14 cellular contexts compared by ENCODE assay signal in the genomic region with DNA sequence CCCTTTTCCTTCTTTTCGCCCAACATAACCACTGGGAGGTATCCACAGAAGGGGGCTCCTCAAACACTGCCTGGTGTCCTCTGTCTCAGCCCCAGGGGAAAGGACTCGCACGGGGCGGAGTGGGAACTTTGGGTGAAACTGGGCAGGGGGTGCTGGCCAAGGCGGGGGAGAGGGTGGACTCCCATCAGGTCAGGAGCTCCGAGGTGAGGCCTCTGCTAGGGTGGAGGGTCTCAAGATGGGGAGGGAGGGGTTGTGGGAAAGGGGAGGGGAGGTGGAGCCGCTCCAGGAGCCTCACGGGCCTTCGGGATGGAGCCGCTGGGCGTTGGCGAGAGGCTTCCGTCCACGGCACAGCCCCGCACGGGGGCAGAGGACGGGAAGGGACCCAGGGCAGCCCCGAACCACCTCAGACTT. TPM values are rescaled to one million over a fixed set of nuclear protein-coding genes. Genes with fewer than 3 reads are reported as not detected.
A peak's percentile ranks its signal among the peaks of the same experiment; 100 is the strongest.
DNase-seq lines count a peak whose midpoint lies in the region; ATAC-seq and TF ChIP-seq lines count a peak whose summit lies in the region.
"Had no signal": no experiment of that assay in that cellular context is flagged by ENCODE, and none has a peak within 500 bp of the region (broad histone marks: within the 10 kb centered on the region; RNA-seq: fewer than 3 reads in every experiment).

No MANE protein-coding gene starts in this region.

- H3K27ac ChIP-seq in AG04450 (ENCODE audit: low read depth, low read length) (peak overlapping the region; percentile 93), HUES6 (ENCODE audit: low read depth, low read length) (peak overlapping the region; percentile 81; the same call in 1 of the 2 replicates), esophagus squamous epithelium (peak overlapping the region in 3 of 4 donors; percentile 66 to 80 (median 73)), neuronal stem cell (replicated peaks; ENCODE audit: low read length) (no peak overlapping the region)

- no peaks in the 10 kb centered on the region for H3K79me1 ChIP-seq in neuronal stem cell (ENCODE audit: low read depth, low read length)

- intact Hi-C loops in esophagus squamous epithelium (cut with DNase I) = no loop called here

- H4K8ac ChIP-seq in neuronal stem cell (ENCODE audit: low read depth, low read length) = no peak overlapping the region

- DNase-seq in AG04450 (ENCODE audit: low read depth, low spot score) = no peak
- DNase-seq in esophagus squamous epithelium (lab: John Stamatoyannopoulos, UW) = no peak
- DNase-seq in neuronal stem cell (ENCODE audit: low spot score) = no peak
- DNase-seq in cortex of kidney (lab: John Stamatoyannopoulos, UW) = no peak
- DNase-seq in C1 segment of cervical spinal cord (lab: John Stamatoyannopoulos, UW) = no peak
- no peak for DNase-seq in HCEC 1CT
- DNase-seq: activated CD4-positive, alpha-beta T cell treated with anti-CD3 and anti-CD28 coated beads, Interleukin-2, amount 10 ng/mL, durations not matched to agents 7 days and 5 days; activated naive CD4-positive, alpha-beta T cell treated with anti-CD3 and anti-CD28 coated beads for 36 hours; activated T-cell treated with anti-CD3 and anti-CD28 coated beads for 4 hours; erythroblast; KG1 had no signal

- H3K4me1 ChIP-seq in HUES6 (ENCODE audit: control insufficient read depth, insufficient read depth, low read length) (peaks cover 55% of the 10 kb centered on the region), esophagus squamous epithelium (peaks cover 5 to 56% (median 29%) of the 10 kb centered on the region in 3 donors), neuronal stem cell (ENCODE audit: control insufficient read depth in 2 of 2, insufficient read depth in 1 of 2, low read depth in 1 of 2, low read length in 2 of 2) (peaks cover 28 to 33% of the 10 kb centered on the region in 2 donors)

- no peak overlapping the region for H3K14ac ChIP-seq in neuronal stem cell (ENCODE audit: low read length)

- no peak for ATAC-seq in GM18858 (IDR thresholded peaks at IDR 0.05; ENCODE audit: unreplicated experiment)

- TF ChIP-seq CTCF in AG04450 (IDR thresholded peaks at IDR 0.05; ENCODE audit: low read depth, low read length) (no peak), esophagus squamous epithelium (IDR thresholded peaks at IDR 0.05) (no peak)

- TF ChIP-seq POLR2A in esophagus squamous epithelium (IDR thresholded peaks at IDR 0.05) = no peak

- no peak overlapping the region for H4K91ac ChIP-seq in neuronal stem cell (ENCODE audit: low read depth, low read length, poor library complexity)

- WGBS in esophagus squamous epithelium, 2 donors = 93 to 97% methylated on average over 14 to 16 of the region's 18 CpGs
- WGBS in neuronal stem cell (ENCODE audit: extremely low coverage in 2 of 2, insufficient read length in 2 of 2, insufficient replicate concordance in 1 of 2), 2 donors = no CpG with 5 or more reads among the region's 18 CpGs

- H3K4me3 ChIP-seq in AG04450 (ENCODE audit: low read depth, low read length) (no peak overlapping the region), HUES6 (ENCODE audit: low read depth, low read length) (no peak overlapping the region), esophagus squamous epithelium (no peak overlapping the region), neuronal stem cell (ENCODE audit: low read length in 2 of 2) (no peak overlapping the region)

- POLR2A ChIA-PET in AG04450 (lab: Yijun Ruan, JAX) = no interaction called here

- H3K9me3 ChIP-seq in AG04450 (ENCODE audit: control insufficient read depth, insufficient read depth, low read length) (no peaks in the 10 kb centered on the region; the same call in 1 of the 2 replicates), HUES6 (ENCODE audit: control insufficient read depth, insufficient read depth, low read depth, low read length) (no peaks in the 10 kb centered on the region), esophagus squamous epithelium (no peaks in the 10 kb centered on the region), neuronal stem cell (replicated peaks in 1 of 2; ENCODE audit: control insufficient read depth in 2 of 2, insufficient read depth in 1 of 2, low read depth in 1 of 2, low read length in 2 of 2) (peaks cover 0 to 3% of the 10 kb centered on the region in 2 donors)
- H3K9me3 ChIP-seq: right lobe of liver had no signal

- H3K4me2 ChIP-seq in neuronal stem cell (ENCODE audit: insufficient read depth, low read length, poor library complexity, severe bottlenecking) = no peak overlapping the region

- H3K4ac ChIP-seq in neuronal stem cell (ENCODE audit: low read length) = no peak overlapping the region

- H2BK120ac ChIP-seq in neuronal stem cell (ENCODE audit: low read depth, low read length) = no peak overlapping the region

- peak overlapping the region; percentile 88 for H2AK5ac ChIP-seq in neuronal stem cell (ENCODE audit: low read depth, low read length)

- H3K36me3 ChIP-seq in HUES6 (ENCODE audit: control insufficient read depth, insufficient read depth, low read length) (no peaks in the 10 kb centered on the region), esophagus squamous epithelium (no peaks in the 10 kb centered on the region), neuronal stem cell (replicated peaks in 1 of 2; ENCODE audit: control insufficient read depth in 2 of 2, insufficient read depth in 2 of 2, low read length in 2 of 2) (peaks cover 0 to 3% of the 10 kb centered on the region in 2 donors)
- H3K36me3 ChIP-seq: right lobe of liver had no signal

- no peak overlapping the region for H2BK15ac ChIP-seq in neuronal stem cell (ENCODE audit: low read length)

- no peak overlapping the region for H2BK5ac ChIP-seq in neuronal stem cell (ENCODE audit: low read length)

- H3K9ac ChIP-seq in HUES6 (ENCODE audit: low read length) (peak overlapping the region; percentile 64), neuronal stem cell (ENCODE audit: low read depth, low read length, poor library complexity) (no peak overlapping the region)

- no peaks in the 10 kb centered on the region for H3K27me3 ChIP-seq in AG04450 (ENCODE audit: control insufficient read depth, insufficient read depth, low read length)
- H3K27me3 ChIP-seq in HUES6 (ENCODE audit: control insufficient read depth, insufficient read depth, low read length) = no peaks in the 10 kb centered on the region
- peaks cover 0 to 56% (median 0%) of the 10 kb centered on the region in 4 donors for H3K27me3 ChIP-seq in esophagus squamous epithelium
- peaks cover 0 to 47% (median 0%) of the 10 kb centered on the region in 3 experiments for H3K27me3 ChIP-seq in neuronal stem cell (ENCODE audit: control insufficient read depth in 3 of 3, insufficient read depth in 3 of 3, low read depth in 1 of 3, low read length in 3 of 3)
- H3K27me3 ChIP-seq: right lobe of liver had no signal

- H3K18ac ChIP-seq in neuronal stem cell (ENCODE audit: low read length) = peak overlapping the region; percentile 88

- H3K23ac ChIP-seq in neuronal stem cell (ENCODE audit: low read depth, low read length, poor library complexity) = no peak overlapping the region

- CTCF ChIA-PET in AG04450 (lab: Charles Lee) = no interaction called here

- H2BK12ac ChIP-seq in neuronal stem cell (ENCODE audit: low read length) = no peak overlapping the region

- H2AFZ ChIP-seq in neuronal stem cell (ENCODE audit: low read length) = no peak overlapping the region

RNA-seq across cellular contexts. Expression of gene POFUT2, which starts 43.2 kb away (rescaled TPM):
- polyA plus RNA-seq in AG04450 (2011; rRNA removed) = 34.2 and 35.5 TPM in 2 replicates
- 15.6 and 26.6 TPM in 2 replicates for polyA minus RNA-seq in AG04450 (2011; rRNA and poly(A)+ RNA removed)
- total RNA-seq in esophagus squamous epithelium = 10 to 100 TPM in 2 of 4 donors, 1 to 10 TPM in 2; 7.9 to 11.4 (median 9.4) TPM
- polyA plus RNA-seq in neuronal stem cell (2013, experiment 1 of 2) = 33.3 TPM
- 32.4 TPM for polyA plus RNA-seq in neuronal stem cell (2013, experiment 2 of 2)
